8 cellular contexts compared by ENCODE assay signal in genomic region chr6:117601811-117602150, GRCh38. TPM values are rescaled to one million over a fixed set of nuclear protein-coding genes. Genes with fewer than 3 reads are reported as not detected.
A peak's percentile ranks its signal among the peaks of the same experiment; 100 is the strongest.
DNase-seq lines count a peak whose midpoint lies in the region; ATAC-seq and TF ChIP-seq lines count a peak whose summit lies in the region.

No MANE protein-coding gene starts in this region.

- peaks cover 17% of the 10 kb centered on the region for H3K4me1 Mint-ChIP-seq in WTC11

- DNase-seq in BJ (ENCODE audit: low read depth) = no peak
- no peak for DNase-seq in WTC11 (ENCODE audit: low spot score)
- DNase-seq in Right ventricle myocardium superior = no peak
- DNase-seq in renal cortical epithelial cell (ENCODE audit: low read depth) = peak; percentile 3
- no peak for DNase-seq in AG08395 (ENCODE audit: low spot score)
- no peak for DNase-seq in putamen (ENCODE audit: low spot score)

- intact Hi-C loops in Right ventricle myocardium superior (cut with DNase I) = no loop called here

- peak overlapping the region; percentile 96 for H3K4me3 Mint-ChIP-seq in WTC11

- peak; percentile 2 for ATAC-seq in GM19372 (IDR thresholded peaks at IDR 0.05; ENCODE audit: low read depth, unreplicated experiment)
- ATAC-seq in HG03354 (IDR thresholded peaks at IDR 0.05; ENCODE audit: poor library complexity, severe bottlenecking, unreplicated experiment) = peak; percentile 25
- ATAC-seq in WTC11 = peak; percentile 5
- ATAC-seq in Right ventricle myocardium superior (ENCODE audit: poor library complexity) = peak; percentile 13

- CTCF ChIA-PET in BJ (lab: Yijun Ruan, JAX) = interaction anchor here (1.0 to 8.4 kb wide), 5 partner anchors 18 to 255 kb away, joined by 3 to 110 read pairs (median 5); no protein-coding TSS in a partner anchor
- CTCF ChIA-PET in WTC11 (lab: Charles Lee) = interaction anchor here (0.9 to 1.6 kb wide), 7 partner anchors 12 to 174 kb away, joined by 3 to 10 read pairs (median 3); no protein-coding TSS in a partner anchor

- H3K4me3 ChIP-seq in BJ (ENCODE audit: low read depth, low read length) = peak overlapping the region; percentile 87

- H3K9me3 Mint-ChIP-seq in WTC11 = peaks cover 16% of the 10 kb centered on the region

- TF ChIP-seq CTCF in BJ (IDR thresholded peaks at IDR 0.05; ENCODE audit: insufficient read depth, low read depth, low read length) (no peak), WTC11 (IDR thresholded peaks at IDR 0.05) (no peak)

- no peaks in the 10 kb centered on the region for H3K27me3 ChIP-seq in BJ (ENCODE audit: control insufficient read depth, insufficient read depth, low read length)

- H3K36me3 ChIP-seq in BJ (ENCODE audit: control insufficient read depth, insufficient read depth, low read length) = peaks cover 2% of the 10 kb centered on the region; the same call in 1 of the 2 replicates

- H3K27me3 Mint-ChIP-seq in WTC11 (ENCODE audit: low read depth) = no peaks in the 10 kb centered on the region

- no peak overlapping the region for H3K27ac Mint-ChIP-seq in WTC11

- H3K36me3 Mint-ChIP-seq in WTC11 = peaks cover 28% of the 10 kb centered on the region

- POLR2A ChIA-PET in BJ (lab: Charles Lee) (interaction anchor here (0.6 to 1.1 kb wide), 3 partner anchors 153 to 196 kb away, joined by 4 read pairs; no protein-coding TSS in a partner anchor), WTC11 (lab: Charles Lee) (interaction anchor here (0.9 to 1.2 kb wide), 4 partner anchors 12 to 152 kb away, joined by 3 to 5 read pairs (median 3); no protein-coding TSS in a partner anchor)

TF ChIP-seq in WTC11, 78 proteins besides CTCF, POLR2A, EP300 and RAD21:
- TF ChIP-seq, protein P1, sequence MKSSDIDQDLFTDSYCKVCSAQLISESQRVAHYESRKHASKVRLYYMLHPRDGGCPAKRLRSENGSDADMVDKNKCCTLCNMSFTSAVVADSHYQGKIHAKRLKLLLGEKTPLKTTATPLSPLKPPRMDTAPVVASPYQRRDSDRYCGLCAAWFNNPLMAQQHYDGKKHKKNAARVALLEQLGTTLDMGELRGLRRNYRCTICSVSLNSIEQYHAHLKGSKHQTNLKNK (CRISPR knock-in tag; IDR thresholded peaks at IDR 0.05) = no peak
- TF ChIP-seq ZNF317 (CRISPR knock-in tag; IDR thresholded peaks at IDR 0.05; ENCODE audit: borderline replicate concordance, low read depth) (no peak), ZNF263 (CRISPR knock-in tag; IDR thresholded peaks at IDR 0.05; ENCODE audit: low read depth) (no peak), AR (CRISPR knock-in tag; IDR thresholded peaks at IDR 0.05) (no peak), ZBTB43 (CRISPR knock-in tag; IDR thresholded peaks at IDR 0.05) (no peak), ELF4 (CRISPR knock-in tag; IDR thresholded peaks at IDR 0.05; ENCODE audit: low read depth) (no peak), ZNF416 (CRISPR knock-in tag; IDR thresholded peaks at IDR 0.05) (no peak), SMAD3 (CRISPR knock-in tag; IDR thresholded peaks at IDR 0.05; ENCODE audit: borderline replicate concordance) (no peak), HMGA2 (CRISPR knock-in tag; IDR thresholded peaks at IDR 0.05) (no peak)
- TF ChIP-seq, protein P2, sequence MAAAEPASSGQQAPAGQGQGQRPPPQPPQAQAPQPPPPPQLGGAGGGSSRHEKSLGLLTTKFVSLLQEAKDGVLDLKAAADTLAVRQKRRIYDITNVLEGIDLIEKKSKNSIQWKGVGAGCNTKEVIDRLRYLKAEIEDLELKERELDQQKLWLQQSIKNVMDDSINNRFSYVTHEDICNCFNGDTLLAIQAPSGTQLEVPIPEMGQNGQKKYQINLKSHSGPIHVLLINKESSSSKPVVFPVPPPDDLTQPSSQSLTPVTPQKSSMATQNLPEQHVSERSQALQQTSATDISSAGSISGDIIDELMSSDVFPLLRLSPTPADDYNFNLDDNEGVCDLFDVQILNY (CRISPR knock-in tag; IDR thresholded peaks at IDR 0.05) = no peak
- TF ChIP-seq, protein P3, sequence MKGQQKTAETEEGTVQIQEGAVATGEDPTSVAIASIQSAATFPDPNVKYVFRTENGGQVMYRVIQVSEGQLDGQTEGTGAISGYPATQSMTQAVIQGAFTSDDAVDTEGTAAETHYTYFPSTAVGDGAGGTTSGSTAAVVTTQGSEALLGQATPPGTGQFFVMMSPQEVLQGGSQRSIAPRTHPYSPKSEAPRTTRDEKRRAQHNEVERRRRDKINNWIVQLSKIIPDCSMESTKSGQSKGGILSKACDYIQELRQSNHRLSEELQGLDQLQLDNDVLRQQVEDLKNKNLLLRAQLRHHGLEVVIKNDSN (CRISPR knock-in tag; IDR thresholded peaks at IDR 0.05) = no peak
TF ChIP-seq in WTC11: peak in this region for 0.

RNA-seq across cellular contexts. Expression of gene GOPC, which starts 0.5 kb away (rescaled TPM):
- 26.9 and 57.1 TPM in 2 replicates for polyA plus RNA-seq in BJ (2011; rRNA removed)
- 17.0 and 18.3 TPM in 2 replicates for polyA minus RNA-seq in BJ (2011; rRNA and poly(A)+ RNA removed)
- total RNA-seq in WTC11 (2021) (18.6 to 19.4 TPM (median 18.7 TPM) in 3 replicates), Right ventricle myocardium superior (17.5 TPM), renal cortical epithelial cell (42.4 and 50.6 TPM in 2 replicates)
